1 cellular context compared by ENCODE assay signal in genomic region chr10:92990615-92991014, GRCh38.
TF ChIP-seq lines count a peak whose summit lies in the region.

No MANE protein-coding gene starts in this region.

TF ChIP-seq in K562, 482 proteins besides CTCF, POLR2A, EP300 and RAD21 (continued from another document and continues in another):
- TF ChIP-seq PRDM10 (IDR thresholded peaks at IDR 0.05; ENCODE audit: partially characterized antibody) (peak; percentile 17), ZNF384 (IDR thresholded peaks at IDR 0.05; ENCODE audit: low read depth, low read length) (no peak), NCOR1 (IDR thresholded peaks at IDR 0.05) (0 out of 2 replicates have a peak, but pooled peaks have one; percentile 20), ID3 (CRISPR knock-in tag; IDR thresholded peaks at IDR 0.05) (no peak), ID3 (tag; IDR thresholded peaks at IDR 0.05) (no peak), ZBTB11 (CRISPR knock-in tag; IDR thresholded peaks at IDR 0.05) (no peak), TEAD4 (IDR thresholded peaks at IDR 0.05; ENCODE audit: low read length) (0 out of 2 replicates have a peak, but pooled peaks have one; percentile 16), TEAD4 (CRISPR knock-in tag; IDR thresholded peaks at IDR 0.05; ENCODE audit: borderline replicate concordance) (no peak), HDAC6 (IDR thresholded peaks at IDR 0.05; ENCODE audit: low read depth, low read length) (no peak), E2F1 (CRISPR knock-in tag; IDR thresholded peaks at IDR 0.05) (no peak), ZNF584 (CRISPR knock-in tag; IDR thresholded peaks at IDR 0.05; ENCODE audit: low read depth) (no peak), NFIX (CRISPR knock-in tag; IDR thresholded peaks at IDR 0.05; ENCODE audit: low read depth) (no peak), DPF2 (IDR thresholded peaks at IDR 0.05) (peak; percentile 78), ZNF592 (IDR thresholded peaks at IDR 0.05) (peak; percentile 53; the same call in 1 of the 2 replicates), TBL1XR1 (IDR thresholded peaks at IDR 0.05; ENCODE audit: low read length in 2 of 2) (no peak), CBFA2T2 (conservative IDR thresholded peaks at IDR 0.05) (0 out of 2 replicates have a peak, but pooled peaks have one; percentile 35), TCFL5 (CRISPR knock-in tag; conservative IDR thresholded peaks at IDR 0.05) (no peak), CREB1 (IDR thresholded peaks at IDR 0.05) (no peak), CREB1 (CRISPR knock-in tag; IDR thresholded peaks at IDR 0.05) (no peak), KLF13 (tag; IDR thresholded peaks at IDR 0.05; ENCODE audit: borderline replicate concordance, low read depth) (no peak), ETV6 (IDR thresholded peaks at IDR 0.05; ENCODE audit: borderline replicate concordance in 1 of 2, low read depth in 2 of 2, low read length in 1 of 2) (no peak), ETV6 (CRISPR knock-in tag; IDR thresholded peaks at IDR 0.05; ENCODE audit: borderline replicate concordance) (no peak), TCF3 (CRISPR knock-in tag; IDR thresholded peaks at IDR 0.05) (peak; percentile 39; the same call in 1 of the 2 replicates), ZC3H8 (IDR thresholded peaks at IDR 0.05) (no peak), MCM5 (IDR thresholded peaks at IDR 0.05; ENCODE audit: low read depth) (no peak), AFF1 (IDR thresholded peaks at IDR 0.05; ENCODE audit: low read depth in 1 of 2, partially characterized antibody in 2 of 2) (peak in 1 of 2 experiments; percentile 17), ZNF175 (CRISPR knock-in tag; IDR thresholded peaks at IDR 0.05; ENCODE audit: low read depth) (no peak), ZBTB2 (IDR thresholded peaks at IDR 0.05) (0 out of 2 replicates have a peak, but pooled peaks have one; percentile 20), MXD1 (CRISPR knock-in tag; IDR thresholded peaks at IDR 0.05; ENCODE audit: borderline replicate concordance, poor library complexity, severe bottlenecking) (no peak), ASH1L (IDR thresholded peaks at IDR 0.05; ENCODE audit: borderline replicate concordance, low read depth, partially characterized antibody) (no peak), BRD4 (IDR thresholded peaks at IDR 0.05) (no peak), ZNF41 (CRISPR knock-in tag; conservative IDR thresholded peaks at IDR 0.05) (no peak), TFAM (CRISPR knock-in tag; conservative IDR thresholded peaks at IDR 0.05) (no peak), ATF3 (IDR thresholded peaks at IDR 0.05) (peak; percentile 64), ATF3 (CRISPR knock-in tag; conservative IDR thresholded peaks at IDR 0.05) (no peak), PKNOX1 (IDR thresholded peaks at IDR 0.05) (0 out of 2 replicates have a peak, but pooled peaks have one; percentile 34), HNRNPH1 (optimal IDR thresholded peaks at IDR 0.05; ENCODE audit: low read depth, low read length) (no peak)
